In genomic region chr10:11016959-11017574, GRCh38 we compare ENCODE assay signal across 8 cellular contexts. TPM values are rescaled to one million over a fixed set of nuclear protein-coding genes. Genes with fewer than 3 reads are reported as not detected.
DNase-seq lines count a peak whose midpoint lies in the region; ATAC-seq and TF ChIP-seq lines count a peak whose summit lies in the region.

No MANE protein-coding gene starts in this region.

- H3K9me3 Mint-ChIP-seq in chondrocyte (ENCODE audit: low read depth), result no peaks in the 10 kb centered on the region

- H3K27ac Mint-ChIP-seq in chondrocyte (ENCODE audit: unreplicated experiment), result no peak overlapping the region

- peak overlapping the region; percentile 78 to 81 for H3K27ac ChIP-seq in mucosa of rectum (ENCODE audit: low read depth in 2 of 2, low read length in 2 of 2)

- H3K36me3 ChIP-seq in mucosa of rectum (ENCODE audit: control insufficient read depth in 2 of 2, insufficient read depth in 2 of 2, low read length in 2 of 2), result no peaks in the 10 kb centered on the region

- no peaks in the 10 kb centered on the region for H3K27me3 Mint-ChIP-seq in chondrocyte (ENCODE audit: low read depth)

- TF ChIP-seq CTCF in chondrocyte (IDR thresholded peaks at IDR 0.05), result no peak

- peak overlapping the region; percentile 69 for H3K4me3 Mint-ChIP-seq in chondrocyte (ENCODE audit: unreplicated experiment)

- no peaks in the 10 kb centered on the region for H3K27me3 ChIP-seq in mucosa of rectum (ENCODE audit: control insufficient read depth in 2 of 2, insufficient read depth in 2 of 2, low read length in 2 of 2)

- H3K4me3 ChIP-seq in mucosa of rectum (ENCODE audit: low read length in 2 of 2), result peak overlapping the region; percentile 77 to 78

- peak overlapping the region; percentile 60 to 69 for H3K9ac ChIP-seq in mucosa of rectum (ENCODE audit: low read depth in 1 of 2, low read length in 2 of 2)

- no peaks in the 10 kb centered on the region for H3K9me3 ChIP-seq in mucosa of rectum (ENCODE audit: control insufficient read depth in 2 of 2, low read length in 2 of 2)

- H3K4me1 Mint-ChIP-seq in chondrocyte (ENCODE audit: low read depth), result peaks cover 16% of the 10 kb centered on the region

- peaks cover 19 to 21% of the 10 kb centered on the region in 2 donors for H3K4me1 ChIP-seq in mucosa of rectum (ENCODE audit: control insufficient read depth in 2 of 2, insufficient read depth in 2 of 2, low read length in 2 of 2)

- ATAC-seq in GM18873 (IDR thresholded peaks at IDR 0.05; ENCODE audit: low FRiP score, unreplicated experiment) (peak; percentile 28), HG03097 (IDR thresholded peaks at IDR 0.05; ENCODE audit: low FRiP score, unreplicated experiment) (peak; percentile 32), GM18909 (IDR thresholded peaks at IDR 0.05; ENCODE audit: poor library complexity, unreplicated experiment) (no peak)

- no peak for DNase-seq in chondrocyte (ENCODE audit: low spot score)
- DNase-seq in EL, result no peak
- no peak for DNase-seq in DMS114 treated with DMSO at 0.1 percent for 48 hours (lab: John Stamatoyannopoulos, UW; ENCODE audit: unreplicated experiment)
- DNase-seq in stimulated activated CD4-positive, alpha-beta T cell treated with anti-CD3 and anti-CD28 coated beads, Interleukin-2, amount 100 ng/mL, for 24 hours, result no peak

- no peaks in the 10 kb centered on the region for H3K36me3 Mint-ChIP-seq in chondrocyte (ENCODE audit: low read depth)

RNA-seq across cellular contexts. Expression of gene CELF2, which starts 0.6 kb away (rescaled TPM):
- total RNA-seq in chondrocyte, result 11.6 to 44.9 TPM (median 44.3 TPM) in 3 replicates
